Comparison of ENCODE assay signal across 8 cellular contexts in the genomic region with DNA sequence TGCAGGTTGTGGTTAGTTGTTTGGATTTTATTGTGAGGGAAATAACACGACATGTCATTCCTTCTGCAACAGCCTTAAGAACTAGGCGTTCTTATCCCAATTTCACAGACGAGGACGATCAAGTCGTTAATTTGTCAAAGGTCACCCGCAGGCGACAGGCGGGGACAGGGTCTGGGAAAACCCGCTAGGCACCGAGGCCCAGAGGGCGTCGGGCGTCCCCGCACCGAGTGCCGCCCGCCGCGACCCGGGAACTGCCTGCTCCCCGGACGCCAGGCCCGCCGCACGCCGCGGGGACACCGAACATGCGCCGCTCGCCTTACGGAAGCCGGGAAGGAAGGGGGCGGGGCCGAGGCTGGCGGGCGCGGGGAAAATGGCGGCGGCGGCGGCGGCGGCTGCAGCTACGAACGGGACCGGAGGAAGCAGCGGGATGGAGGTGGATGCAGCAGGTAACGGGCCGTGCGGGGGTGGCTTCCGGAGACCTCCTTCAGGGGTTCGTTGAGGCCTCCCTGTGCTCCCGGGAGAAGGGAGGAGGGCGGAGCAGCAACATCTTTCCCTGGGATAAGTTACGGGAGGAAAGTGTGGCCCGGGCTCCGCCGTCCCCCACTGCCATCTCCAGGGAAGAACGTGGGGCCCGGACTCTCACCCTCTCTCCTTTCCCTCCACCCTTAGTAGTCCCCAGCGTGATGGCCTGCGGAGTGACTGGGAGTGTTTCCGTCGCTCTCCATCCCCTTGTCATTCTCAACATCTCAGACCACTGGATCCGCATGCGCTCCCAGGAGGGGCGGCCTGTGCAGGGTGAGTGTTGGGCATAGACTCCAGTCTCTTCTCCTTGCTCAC. TPM values are rescaled to one million over a fixed set of nuclear protein-coding genes. Genes with fewer than 3 reads are reported as not detected.
DNase-seq lines count a peak whose midpoint lies in the region; ATAC-seq, FAIRE-seq and TF ChIP-seq lines count a peak whose summit lies in the region.

A gene (plus strand): TSS at position 349 of the 837 bp plus-strand sequence. CDS start 22 bp downstream, at position 371.

- peaks cover 3% of the 10 kb centered on the region for H3K79me1 ChIP-seq in neuronal stem cell (ENCODE audit: low read depth, low read length)

- H3K4me2 ChIP-seq in neuronal stem cell (ENCODE audit: insufficient read depth, low read length, poor library complexity, severe bottlenecking) = peak within 1 kb of the TSS; percentile 74

- H2BK5ac ChIP-seq in neuronal stem cell (ENCODE audit: low read length) = peak within 1 kb of the TSS; percentile 77

- H3K27ac ChIP-seq in SJSA1 = peak within 1 kb of the TSS; percentile 84
- peak within 1 kb of the TSS; percentile 84 for H3K27ac ChIP-seq in neuronal stem cell (replicated peaks; ENCODE audit: low read length)

- no peaks in the 10 kb centered on the region for H3K9me3 ChIP-seq in SJSA1 (replicated peaks)
- H3K9me3 ChIP-seq in neuronal stem cell (replicated peaks in 1 of 2; ENCODE audit: control insufficient read depth in 2 of 2, insufficient read depth in 1 of 2, low read depth in 1 of 2, low read length in 2 of 2) = no peaks in the 10 kb centered on the region

- peak within 1 kb of the TSS; percentile 91 for H3K14ac ChIP-seq in neuronal stem cell (ENCODE audit: low read length)

- H3K27me3 ChIP-seq in SJSA1 (replicated peaks) (no peaks in the 10 kb centered on the region), neuronal stem cell (ENCODE audit: control insufficient read depth in 3 of 3, insufficient read depth in 3 of 3, low read depth in 1 of 3, low read length in 3 of 3) (peaks cover 0 to 2% (median 0%) of the 10 kb centered on the region in 3 experiments)

- peak within 1 kb of the TSS; percentile 21 for H2BK15ac ChIP-seq in neuronal stem cell (ENCODE audit: low read length)

- ATAC-seq in GM18909 (IDR thresholded peaks at IDR 0.05; ENCODE audit: poor library complexity, unreplicated experiment) = peak; percentile 58

- H2AFZ ChIP-seq in neuronal stem cell (ENCODE audit: low read length) = peak within 1 kb of the TSS; percentile 91

- peak within 1 kb of the TSS; percentile 99 for H3K18ac ChIP-seq in neuronal stem cell (ENCODE audit: low read length)

- H4K91ac ChIP-seq in neuronal stem cell (ENCODE audit: low read depth, low read length, poor library complexity) = no peak within 1 kb of the TSS

- no peak for DNase-seq in AG04449 (ENCODE audit: low read depth, low spot score)
- peak; percentile 10 for DNase-seq in KG1 (lab: John Stamatoyannopoulos, UW)
- DNase-seq in SJSA1 (ENCODE audit: low read depth in 1 of 2, low spot score in 2 of 2) = peak; percentile 82 to 87
- peak; percentile 89 for DNase-seq in activated naive CD4-positive, alpha-beta T cell treated with Interleukin-2 at 50 U/mL for 16 hours
- DNase-seq in frontal cortex (ENCODE audit: low spot score in 2 of 2) = peak; percentile 90 to 92
- peak; percentile 75 for DNase-seq in neuronal stem cell (ENCODE audit: low spot score)
- peak; percentile 52 for DNase-seq in stromal cell of bone marrow (ENCODE audit: low read depth)

- TF ChIP-seq CTCF in AG04449 (IDR thresholded peaks at IDR 0.05; ENCODE audit: insufficient read depth, low read length, missing control alignments) = no peak

- no peak within 1 kb of the TSS for H2BK120ac ChIP-seq in neuronal stem cell (ENCODE audit: low read depth, low read length)

- H2BK12ac ChIP-seq in neuronal stem cell (ENCODE audit: low read length) = no peak within 1 kb of the TSS

- no peak within 1 kb of the TSS for H4K8ac ChIP-seq in neuronal stem cell (ENCODE audit: low read depth, low read length)

- H3K4me3 ChIP-seq in AG04449 (ENCODE audit: low read depth, low read length) (peak within 1 kb of the TSS; percentile 89), SJSA1 (peak within 1 kb of the TSS; percentile 66), neuronal stem cell (ENCODE audit: low read length in 2 of 2) (peak within 1 kb of the TSS; percentile 95)

- H3K36me3 ChIP-seq in SJSA1 (peaks cover 48% of the 10 kb centered on the region), neuronal stem cell (replicated peaks in 1 of 2; ENCODE audit: control insufficient read depth in 2 of 2, insufficient read depth in 2 of 2, low read length in 2 of 2) (peaks cover 32 to 37% of the 10 kb centered on the region in 2 donors)

- peak within 1 kb of the TSS; percentile 95 for H3K9ac ChIP-seq in neuronal stem cell (ENCODE audit: low read depth, low read length, poor library complexity)

- peak within 1 kb of the TSS; percentile 90 for H2AK5ac ChIP-seq in neuronal stem cell (ENCODE audit: low read depth, low read length)

- H3K4ac ChIP-seq in neuronal stem cell (ENCODE audit: low read length) = peak within 1 kb of the TSS; percentile 93

- peak within 1 kb of the TSS; percentile 97 for H3K23ac ChIP-seq in neuronal stem cell (ENCODE audit: low read depth, low read length, poor library complexity)

- H3K4me1 ChIP-seq in SJSA1 (replicated peaks) = peaks cover 52% of the 10 kb centered on the region
- H3K4me1 ChIP-seq in neuronal stem cell (ENCODE audit: control insufficient read depth in 2 of 2, insufficient read depth in 1 of 2, low read depth in 1 of 2, low read length in 2 of 2) = peaks cover 0 to 5% of the 10 kb centered on the region in 2 donors

- CTCF ChIA-PET in AG04449 (lab: Yijun Ruan, JAX) = interaction anchor here (1.0 to 1.9 kb wide), 2 partner anchors 9 to 11 kb away, joined by 3 to 7 read pairs; no protein-coding TSS in a partner anchor

- no peak for FAIRE-seq in frontal cortex (lab: Jason Lieb, UNC)

- POLR2A ChIA-PET in AG04449 (lab: Yijun Ruan, JAX) = interaction anchor here (0.6 to 2.1 kb wide), 3 partner anchors 12 to 39 kb away, joined by 3 to 14 read pairs (median 11); a partner anchor contains a TSS

- no CpG with 5 or more reads among the region's 68 CpGs for WGBS in neuronal stem cell (ENCODE audit: extremely low coverage in 2 of 2, insufficient read length in 2 of 2, insufficient replicate concordance in 1 of 2), 2 donors

RNA-seq across cellular contexts. Expression of the gene that starts here (rescaled TPM):
- 56.4 and 111 TPM in 2 replicates for total RNA-seq in SJSA1 (2014; rRNA removed; shearing (Covaris generic))
- 40.4 TPM for total RNA-seq in frontal cortex
- 104 TPM for polyA plus RNA-seq in neuronal stem cell (2013, experiment 1 of 2)
- 102 TPM for polyA plus RNA-seq in neuronal stem cell (2013, experiment 2 of 2)
